In the genomic region with DNA sequence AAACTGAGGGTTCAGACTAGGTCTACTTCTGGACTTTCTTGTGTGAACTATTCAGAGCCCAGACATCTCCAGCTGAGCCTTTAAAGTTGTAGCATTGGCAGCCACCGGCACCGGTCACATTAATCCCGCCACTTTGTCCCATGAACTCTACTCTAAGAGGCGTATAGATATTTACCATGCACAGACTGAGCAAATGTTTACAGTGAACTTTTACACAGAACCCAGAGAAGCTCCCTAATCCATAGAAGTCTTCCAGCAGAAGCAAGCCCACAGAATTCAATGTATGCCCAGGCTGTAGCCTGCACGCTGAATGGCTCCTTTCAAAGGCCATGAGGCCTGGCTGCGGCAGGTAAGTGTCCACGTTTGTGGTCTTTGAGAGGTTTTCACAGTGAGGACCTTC, we compare ENCODE assay signal across 18 cellular contexts.
DNase-seq lines count a peak whose midpoint lies in the region; ATAC-seq, FAIRE-seq and TF ChIP-seq lines count a peak whose summit lies in the region.
"Had no signal": no experiment of that assay in that cellular context is flagged by ENCODE, and none has a peak within 500 bp of the region (broad histone marks: within the 10 kb centered on the region; RNA-seq: fewer than 3 reads in every experiment).

No MANE protein-coding gene starts in this region.

- H3K4me1 ChIP-seq in astrocyte (ENCODE audit: insufficient read depth, low read length) (peaks cover 9% of the 10 kb centered on the region), hepatocyte (ENCODE audit: insufficient read depth) (peaks cover 7% of the 10 kb centered on the region)

- H3K27me3 ChIP-seq in astrocyte (ENCODE audit: insufficient read depth, low read length) (no peaks in the 10 kb centered on the region), hepatocyte (no peaks in the 10 kb centered on the region)

- H3K36me3 ChIP-seq in astrocyte (ENCODE audit: insufficient read depth, low read length) (no peaks in the 10 kb centered on the region), hepatocyte (replicated peaks; ENCODE audit: insufficient read depth, low read depth) (no peaks in the 10 kb centered on the region)

- DNase-seq in astrocyte (ENCODE audit: low read depth) (no peak), hepatocyte (ENCODE audit: low spot score) (no peak), nephron progenitor cell (no peak), A172 (ENCODE audit: low spot score) (no peak), nucleus accumbens (lab: John Stamatoyannopoulos, UW) (no peak), NCI-H526 (lab: John Stamatoyannopoulos, UW) (no peak)
- no peak for DNase-seq in activated T-cell treated with anti-CD3 and anti-CD28 coated beads, Interleukin-2, amount 50 U/mL, for 72 hours
- DNase-seq: CD8-positive, alpha-beta T cell; COR-L47; DMS153; DND-41; GDM1; HCEC 1CT had no signal

- H3K27ac Mint-ChIP-seq in astrocyte (ENCODE audit: unreplicated experiment), result peak overlapping the region; percentile 23
- H3K27ac Mint-ChIP-seq in nephron progenitor cell, result peak overlapping the region; percentile 68
- H3K27ac Mint-ChIP-seq in activated T-cell treated with anti-CD3 and anti-CD28 coated beads, Interleukin-2, amount 50 U/mL, for 72 hours, result no peak overlapping the region
- H3K27ac Mint-ChIP-seq: CD14-positive monocyte; CD8-positive, alpha-beta T cell had no signal

- H3K4me2 ChIP-seq in astrocyte (ENCODE audit: low read length) (no peak overlapping the region), hepatocyte (peak overlapping the region; percentile 17)

- H3K27me3 Mint-ChIP-seq in astrocyte (ENCODE audit: low read depth, unreplicated experiment) (peaks cover 11% of the 10 kb centered on the region), nephron progenitor cell (ENCODE audit: low read depth, poor library complexity) (peaks cover 11% of the 10 kb centered on the region)
- peaks cover 54% of the 10 kb centered on the region for H3K27me3 Mint-ChIP-seq in activated T-cell treated with anti-CD3 and anti-CD28 coated beads, Interleukin-2, amount 50 U/mL, for 72 hours (ENCODE audit: low read depth)

- H3K4me3 ChIP-seq in astrocyte (ENCODE audit: insufficient read depth, low read depth, low read length), result no peak overlapping the region
- H3K4me3 ChIP-seq in hepatocyte, result no peak overlapping the region

- no peak overlapping the region for H3K9ac ChIP-seq in astrocyte (ENCODE audit: low read length)

- H3K9me3 Mint-ChIP-seq in astrocyte (ENCODE audit: unreplicated experiment) (peaks cover 3% of the 10 kb centered on the region), nephron progenitor cell (no peaks in the 10 kb centered on the region)
- peaks cover 0 to 3% of the 10 kb centered on the region in 2 donors for H3K9me3 Mint-ChIP-seq in activated T-cell treated with anti-CD3 and anti-CD28 coated beads, Interleukin-2, amount 50 U/mL, for 72 hours
- H3K9me3 Mint-ChIP-seq: CD8-positive, alpha-beta T cell had no signal

- H3K36me3 Mint-ChIP-seq in astrocyte (ENCODE audit: low read depth, unreplicated experiment) (no peaks in the 10 kb centered on the region), nephron progenitor cell (ENCODE audit: low read depth) (no peaks in the 10 kb centered on the region)
- H3K36me3 Mint-ChIP-seq in activated T-cell treated with anti-CD3 and anti-CD28 coated beads, Interleukin-2, amount 50 U/mL, for 72 hours (ENCODE audit: insufficient read depth in 2 of 2), result no peaks in the 10 kb centered on the region
- H3K36me3 Mint-ChIP-seq: CD14-positive monocyte; CD8-positive, alpha-beta T cell had no signal

- no peaks in the 10 kb centered on the region for H3K9me3 ChIP-seq in astrocyte (ENCODE audit: insufficient read depth, low read depth, low read length)
- no peaks in the 10 kb centered on the region for H3K9me3 ChIP-seq in hepatocyte (ENCODE audit: low read depth)

- no peaks in the 10 kb centered on the region for H3K9me2 ChIP-seq in hepatocyte (replicated peaks; ENCODE audit: insufficient read depth)

- H3K4me1 Mint-ChIP-seq in astrocyte (ENCODE audit: low read depth, unreplicated experiment) (peaks cover 19% of the 10 kb centered on the region), nephron progenitor cell (peaks cover 12% of the 10 kb centered on the region)
- no peaks in the 10 kb centered on the region for H3K4me1 Mint-ChIP-seq in activated T-cell treated with anti-CD3 and anti-CD28 coated beads, Interleukin-2, amount 50 U/mL, for 72 hours (ENCODE audit: low read depth)

- H2AFZ ChIP-seq in astrocyte (ENCODE audit: low read depth, low read length) (no peak overlapping the region), hepatocyte (no peak overlapping the region)

- H3K27ac ChIP-seq in astrocyte (ENCODE audit: low read depth, low read length), result peak overlapping the region; percentile 22
- H3K27ac ChIP-seq in hepatocyte, result peak overlapping the region; percentile 44
- H3K27ac ChIP-seq: HL-60 had no signal

- no peak for FAIRE-seq in astrocyte (lab: Jason Lieb, UNC)
- FAIRE-seq: D721Med, GM12892, GM19239 had no signal

- 64% methylated on average over 7 of the region's 7 CpGs for WGBS in hepatocyte (ENCODE audit: low lambda C conversion rate, missing lambda C conversion rate)

- H3K4me3 Mint-ChIP-seq in astrocyte (ENCODE audit: unreplicated experiment) (no peak overlapping the region), nephron progenitor cell (no peak overlapping the region)
- no peak overlapping the region for H3K4me3 Mint-ChIP-seq in activated T-cell treated with anti-CD3 and anti-CD28 coated beads, Interleukin-2, amount 50 U/mL, for 72 hours
- H3K4me3 Mint-ChIP-seq: CD14-positive monocyte; CD8-positive, alpha-beta T cell had no signal

- no peak for ATAC-seq in activated T-cell treated with anti-CD3 and anti-CD28 coated beads, Interleukin-2, amount 50 U/mL, for 72 hours (replicated peaks in 1 of 2)
- ATAC-seq: CD8-positive, alpha-beta T cell had no signal

- H4K20me1 ChIP-seq in astrocyte (ENCODE audit: insufficient read depth, low read length), result no peaks in the 10 kb centered on the region
- H4K20me1 ChIP-seq in hepatocyte (ENCODE audit: insufficient read depth, poor library complexity, severe bottlenecking), result no peaks in the 10 kb centered on the region

- H3K79me2 ChIP-seq in astrocyte (ENCODE audit: insufficient read depth, low read length) (no peaks in the 10 kb centered on the region), hepatocyte (no peaks in the 10 kb centered on the region)

- TF ChIP-seq CTCF in astrocyte (IDR thresholded peaks at IDR 0.05; ENCODE audit: insufficient read depth, low read depth, low read length), result no peak
- TF ChIP-seq CTCF in hepatocyte (IDR thresholded peaks at IDR 0.05; ENCODE audit: poor library complexity), result no peak
- TF ChIP-seq CTCF in nephron progenitor cell (IDR thresholded peaks at IDR 0.05), result no peak
